Comparison of ENCODE assay signal across 16 cellular contexts in the genomic region with DNA sequence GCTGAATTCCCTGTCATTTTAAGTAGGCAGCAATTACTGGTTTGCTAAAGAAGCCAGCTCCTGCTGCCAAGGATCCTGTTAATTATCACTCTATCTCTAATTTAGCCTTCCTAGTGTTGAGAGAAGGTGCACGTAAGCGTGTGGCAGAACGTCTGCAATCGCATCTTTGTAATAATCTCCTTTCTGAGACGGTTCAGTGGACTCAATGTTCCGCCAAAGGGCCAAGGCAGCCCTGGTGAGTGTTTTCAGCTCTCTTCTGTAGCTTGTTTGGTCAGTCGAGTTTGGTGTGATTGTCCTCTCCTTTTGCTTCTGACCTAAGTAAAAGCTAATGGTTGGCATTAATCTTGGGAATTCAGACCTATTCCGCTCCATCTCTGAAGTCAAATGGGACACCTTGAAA. TPM values are rescaled to one million over a fixed set of nuclear protein-coding genes. Genes with fewer than 3 reads are reported as not detected.
DNase-seq lines count a peak whose midpoint lies in the region; ATAC-seq and TF ChIP-seq lines count a peak whose summit lies in the region.
"Had no signal": no experiment of that assay in that cellular context is flagged by ENCODE, and none has a peak within 500 bp of the region (broad histone marks: within the 10 kb centered on the region; RNA-seq: fewer than 3 reads in every experiment).

No MANE protein-coding gene starts in this region.

- no peaks in the 10 kb centered on the region for H3K9me3 ChIP-seq in endodermal cell (ENCODE audit: control insufficient read depth, low read length)
- no peaks in the 10 kb centered on the region for H3K9me3 ChIP-seq in neural progenitor cell (ENCODE audit: low read depth)
- H3K9me3 ChIP-seq in vagina = no peaks in the 10 kb centered on the region
- H3K9me3 ChIP-seq: right lobe of liver had no signal

- intact Hi-C loops in left ventricle myocardium superior (cut with micrococcal nuclease) = no loop called here
- intact Hi-C loops in Right ventricle myocardium superior (cut with DNase I) = no loop called here
- intact Hi-C loops in vagina (cut with DNase I) = no loop called here

- no peaks in the 10 kb centered on the region for H3K36me3 ChIP-seq in endodermal cell (ENCODE audit: control insufficient read depth, insufficient read depth, low read length)
- H3K36me3 ChIP-seq in neural progenitor cell = no peaks in the 10 kb centered on the region
- H3K36me3 ChIP-seq in vagina = no peaks in the 10 kb centered on the region
- H3K36me3 ChIP-seq: right lobe of liver had no signal

- DNase-seq in left ventricle myocardium superior (no peak), Right ventricle myocardium superior (no peak), endodermal cell (no peak), neural progenitor cell (ENCODE audit: low spot score) (no peak), vagina (ENCODE audit: extremely low spot score in 2 of 2) (no peak), putamen (ENCODE audit: low spot score) (no peak)
- DNase-seq: activated CD8-positive, alpha-beta memory T cell treated with anti-CD3 and anti-CD28 coated beads, Interleukin-2, amount 50 U/mL, for 48 hours; activated naive CD4-positive, alpha-beta T cell treated with anti-CD3 and anti-CD28 coated beads, Interleukin-2, amount 50 U/mL, for 16 hours; effector memory CD4-positive, alpha-beta T cell; NCI-H345; right lobe of liver; T-cell had no signal

- H4K20me1 ChIP-seq in neural progenitor cell (ENCODE audit: low read depth) = no peaks in the 10 kb centered on the region

- no peak overlapping the region for H3K9ac ChIP-seq in endodermal cell (ENCODE audit: extremely low read depth, low read length, poor library complexity, severe bottlenecking)
- H3K9ac ChIP-seq in neural progenitor cell = no peak overlapping the region

- no peak for TF ChIP-seq POLR2A in vagina (IDR thresholded peaks at IDR 0.05)

- H3K36me3 Mint-ChIP-seq in endodermal cell (ENCODE audit: low read depth) = no peaks in the 10 kb centered on the region
- no peaks in the 10 kb centered on the region for H3K36me3 Mint-ChIP-seq in neural progenitor cell
- H3K36me3 Mint-ChIP-seq: brain; stimulated activated effector memory CD8-positive, alpha-beta T cell treated with anti-CD3 and anti-CD28 coated beads, Interleukin-12 subunit alpha, Interleukin-12 subunit beta, amount 100 ng/mL, for 72 hours; T-cell had no signal

- H3K4me1 ChIP-seq in endodermal cell (ENCODE audit: control insufficient read depth, insufficient read depth, low read length) (peaks cover 18% of the 10 kb centered on the region), neural progenitor cell (no peaks in the 10 kb centered on the region), vagina (peaks cover 82% of the 10 kb centered on the region)
- H3K4me1 ChIP-seq: right lobe of liver had no signal

- peaks cover 38% of the 10 kb centered on the region for H3K4me1 Mint-ChIP-seq in endodermal cell
- H3K4me1 Mint-ChIP-seq in neural progenitor cell = no peaks in the 10 kb centered on the region
- H3K4me1 Mint-ChIP-seq: stimulated activated effector memory CD8-positive, alpha-beta T cell treated with anti-CD3 and anti-CD28 coated beads, Interleukin-12 subunit alpha, Interleukin-12 subunit beta, amount 100 ng/mL, for 72 hours; T-cell had no signal

- H3K9me3 Mint-ChIP-seq in endodermal cell (no peaks in the 10 kb centered on the region), neural progenitor cell (no peaks in the 10 kb centered on the region)
- H3K9me3 Mint-ChIP-seq: brain; stimulated activated effector memory CD8-positive, alpha-beta T cell treated with anti-CD3 and anti-CD28 coated beads, Interleukin-12 subunit alpha, Interleukin-12 subunit beta, amount 100 ng/mL, for 72 hours; T-cell had no signal

- WGBS in endodermal cell (ENCODE audit: insufficient coverage in 1 of 2, insufficient read length in 1 of 2), 2 experiments = 89 to 97% methylated on average over 8 of the region's 8 CpGs

- no peak for TF ChIP-seq CTCF in endodermal cell (conservative IDR thresholded peaks at IDR 0.05)
- TF ChIP-seq CTCF in neural progenitor cell (IDR thresholded peaks at IDR 0.05) = no peak
- no peak for TF ChIP-seq CTCF in vagina (IDR thresholded peaks at IDR 0.05)

- H3K27ac Mint-ChIP-seq in endodermal cell (peak overlapping the region; percentile 80), neural progenitor cell (no peak overlapping the region)
- H3K27ac Mint-ChIP-seq: stimulated activated effector memory CD8-positive, alpha-beta T cell treated with anti-CD3 and anti-CD28 coated beads, Interleukin-12 subunit alpha, Interleukin-12 subunit beta, amount 100 ng/mL, for 72 hours; T-cell had no signal

- H3K27ac ChIP-seq in endodermal cell (ENCODE audit: low read depth, low read length) (no peak overlapping the region), neural progenitor cell (no peak overlapping the region), vagina (peak overlapping the region; percentile 72)
- H3K27ac ChIP-seq: right lobe of liver had no signal

- H3K4me3 ChIP-seq in endodermal cell (ENCODE audit: low read length) = no peak overlapping the region
- no peak overlapping the region for H3K4me3 ChIP-seq in neural progenitor cell
- no peak overlapping the region for H3K4me3 ChIP-seq in vagina
- H3K4me3 ChIP-seq: right lobe of liver had no signal

- H2AFZ ChIP-seq in neural progenitor cell (replicated peaks) = peak overlapping the region; percentile 61

- no peaks in the 10 kb centered on the region for H3K79me2 ChIP-seq in neural progenitor cell (ENCODE audit: low read depth)

- H3F3A ChIP-seq in neural progenitor cell (ENCODE audit: low read depth) = no peaks in the 10 kb centered on the region

- H3K27me3 ChIP-seq in endodermal cell (ENCODE audit: control insufficient read depth, insufficient read depth, low read length, poor library complexity, severe bottlenecking) (no peaks in the 10 kb centered on the region), neural progenitor cell (no peaks in the 10 kb centered on the region), vagina (no peaks in the 10 kb centered on the region)
- H3K27me3 ChIP-seq: right lobe of liver had no signal

- ATAC-seq in left ventricle myocardium superior = peak; percentile 12
- no peak for ATAC-seq in Right ventricle myocardium superior (ENCODE audit: poor library complexity)
- no peak for ATAC-seq in GM18519 (IDR thresholded peaks at IDR 0.05; ENCODE audit: low FRiP score, unreplicated experiment)
- ATAC-seq in GM19324 (IDR thresholded peaks at IDR 0.05; ENCODE audit: low FRiP score, unreplicated experiment) = no peak
- ATAC-seq: T-cell had no signal

- H3K27me3 Mint-ChIP-seq in endodermal cell (ENCODE audit: insufficient read depth) (no peaks in the 10 kb centered on the region), neural progenitor cell (ENCODE audit: insufficient read depth, low read depth) (no peaks in the 10 kb centered on the region)
- H3K27me3 Mint-ChIP-seq: brain had no signal

- H3K4me2 ChIP-seq in neural progenitor cell = no peak overlapping the region

- H3K4me3 Mint-ChIP-seq in endodermal cell (peak overlapping the region; percentile 8), neural progenitor cell (no peak overlapping the region)
- H3K4me3 Mint-ChIP-seq: stimulated activated effector memory CD8-positive, alpha-beta T cell treated with anti-CD3 and anti-CD28 coated beads, Interleukin-12 subunit alpha, Interleukin-12 subunit beta, amount 100 ng/mL, for 72 hours; T-cell had no signal

RNA-seq across cellular contexts. Expression of gene MITF, which starts 24.2 kb away (rescaled TPM):
- total RNA-seq in left ventricle myocardium superior (69.4 TPM), Right ventricle myocardium superior (65.5 TPM), endodermal cell (1 to 10 TPM; 1.8 to 3.0 TPM), neural progenitor cell (ENCODE audit: low replicate concordance) (0.09 TPM in 1 of 2 replicates, not detected in the other), vagina (57.7 TPM)
- polyA plus RNA-seq in endodermal cell (2013, experiment 1 of 2) = 2.9 TPM
- polyA plus RNA-seq in endodermal cell (2013, experiment 2 of 2) = 1.8 TPM

Comparison
In these comparisons a context has a peak if more than half of its experiments do, and no peak if none do; other contexts are left out.
1. RNA of gene MITF, which starts 24.2 kb away (total RNA-seq): 69.4 TPM in left ventricle myocardium superior (single experiment), 65.5 TPM in Right ventricle myocardium superior (single experiment) and 57.7 TPM in vagina (single experiment); 1.8 to 3.0 TPM in endodermal cell and 0.09 TPM in neural progenitor cell; every median in the first group is over 10 times any median in the second.